ENCODE assay signal across 13 cellular contexts in genomic region chr4:8504279-8505007, GRCh38.
DNase-seq lines count a peak whose midpoint lies in the region; ATAC-seq and TF ChIP-seq lines count a peak whose summit lies in the region.
"Had no signal": no experiment of that assay in that cellular context is flagged by ENCODE, and none has a peak within 500 bp of the region (broad histone marks: within the 10 kb centered on the region; RNA-seq: fewer than 3 reads in every experiment).

No MANE protein-coding gene starts in this region.

- no peak overlapping the region for H4K5ac ChIP-seq in mesendoderm (ENCODE audit: low read length)

- no peak for ATAC-seq in HG03097 (IDR thresholded peaks at IDR 0.05; ENCODE audit: low FRiP score, unreplicated experiment)

- peak overlapping the region; percentile 89 to 96 for H3K27ac ChIP-seq in breast epithelium
- H3K27ac ChIP-seq in mesendoderm (ENCODE audit: low read depth, low read length), result no peak overlapping the region
- H3K27ac ChIP-seq: SJSA1 had no signal

- TF ChIP-seq CTCF in breast epithelium (IDR thresholded peaks at IDR 0.05) (no peak), retinal pigment epithelial cell (conservative IDR thresholded peaks at IDR 0.05; ENCODE audit: low read depth, low read length) (no peak)

- H3K79me1 ChIP-seq in mesendoderm (ENCODE audit: low read length), result no peaks in the 10 kb centered on the region

- peak; percentile 38 for DNase-seq in DMS53 (lab: John Stamatoyannopoulos, UW)
- no peak for DNase-seq in DMS53 treated with DMSO at 0.1 percent for 48 hours (lab: John Stamatoyannopoulos, UW; ENCODE audit: unreplicated experiment)
- DNase-seq in NCI-H2029 treated with DMSO at 0.1 percent for 48 hours (lab: John Stamatoyannopoulos, UW), result peak; percentile 19
- peak; percentile 29 to 58 for DNase-seq in breast epithelium (ENCODE audit: low spot score in 2 of 2)
- peak; percentile 14 for DNase-seq in retinal pigment epithelial cell (ENCODE audit: low read depth)
- DNase-seq in HK-2 (ENCODE audit: unreplicated experiment), result no peak
- no peak for DNase-seq in mesendoderm
- DNase-seq: 8988T; activated CD4-positive, alpha-beta T cell treated with anti-CD3 and anti-CD28 coated beads for 1 hour; HCEC 1CT; immature natural killer cell had no signal

- H2BK120ac ChIP-seq in mesendoderm (ENCODE audit: low read depth, low read length), result no peak overlapping the region

- H3K4me2 ChIP-seq in mesendoderm (ENCODE audit: low read length), result no peak overlapping the region

- intact Hi-C loops in breast epithelium (cut with DNase I; ENCODE audit: low total_unique reads), result no loop called here

- H3K27me3 ChIP-seq in breast epithelium (no peaks in the 10 kb centered on the region), mesendoderm (ENCODE audit: insufficient read depth, low read length, poor library complexity) (no peaks in the 10 kb centered on the region)
- H3K27me3 ChIP-seq: SJSA1 had no signal

- WGBS in mesendoderm (ENCODE audit: extremely low coverage, insufficient coverage, low lambda C conversion rate), result no CpG with 5 or more reads among the region's 15 CpGs

- no peak overlapping the region for H4K8ac ChIP-seq in mesendoderm (ENCODE audit: low read depth, low read length)

- TF ChIP-seq POLR2A in breast epithelium (IDR thresholded peaks at IDR 0.05), result no peak

- H3K23ac ChIP-seq in mesendoderm (ENCODE audit: low read length), result no peak overlapping the region

- no peak overlapping the region for H3K4ac ChIP-seq in mesendoderm (ENCODE audit: low read depth, low read length)

- no peak overlapping the region for H3K18ac ChIP-seq in mesendoderm (ENCODE audit: low read length)

- H3K36me3 ChIP-seq in breast epithelium (no peaks in the 10 kb centered on the region), mesendoderm (ENCODE audit: control insufficient read depth, insufficient read depth, low read length) (no peaks in the 10 kb centered on the region)
- H3K36me3 ChIP-seq: SJSA1 had no signal

- no peak overlapping the region for H3K56ac ChIP-seq in mesendoderm (ENCODE audit: low read length)

- no peak overlapping the region for H2BK5ac ChIP-seq in mesendoderm (ENCODE audit: low read length)

- no peak overlapping the region for H3K9ac ChIP-seq in mesendoderm (ENCODE audit: low read length)

- no peak overlapping the region for H2AK5ac ChIP-seq in mesendoderm (ENCODE audit: low read length)

- H3K4me1 ChIP-seq in breast epithelium, result peaks cover 12 to 26% of the 10 kb centered on the region in 2 donors
- H3K4me1 ChIP-seq in mesendoderm (ENCODE audit: control insufficient read depth, low read depth, low read length), result peaks cover 3% of the 10 kb centered on the region

- H2BK15ac ChIP-seq in mesendoderm (replicated peaks; ENCODE audit: low read depth), result no peak overlapping the region

- peak overlapping the region in 1 of 3 donors; percentile 53 for H3K4me3 ChIP-seq in breast epithelium
- H3K4me3 ChIP-seq in retinal pigment epithelial cell (ENCODE audit: low read length), result peak overlapping the region; percentile 6
- no peak overlapping the region for H3K4me3 ChIP-seq in mesendoderm (ENCODE audit: low read length)
- H3K4me3 ChIP-seq: SJSA1 had no signal

- no peaks in the 10 kb centered on the region for H3K9me3 ChIP-seq in breast epithelium
- H3K9me3 ChIP-seq: SJSA1 had no signal

- no peaks in the 10 kb centered on the region for H3K79me2 ChIP-seq in mesendoderm (ENCODE audit: control insufficient read depth, insufficient read depth, low read length)

Comparison
In these comparisons a context has a peak if more than half of its experiments do, and no peak if none do; other contexts are left out.
1. DNase-seq: peak in DMS53 (single experiment), NCI-H2029 treated with DMSO at 0.1 percent for 48 hours (single experiment), breast epithelium (2 of 2) and retinal pigment epithelial cell (single experiment); none in DMS53 treated with DMSO at 0.1 percent for 48 hours (single experiment), HK-2 (single experiment) and mesendoderm (single experiment).